ENCODE assay signal across 22 cellular contexts in genomic region chr7:105156731-105157130, GRCh38.
DNase-seq lines count a peak whose midpoint lies in the region; ATAC-seq lines count a peak whose summit lies in the region.
"Had no signal": no experiment of that assay in that cellular context is flagged by ENCODE, and none has a peak within 500 bp of the region (broad histone marks: within the 10 kb centered on the region; RNA-seq: fewer than 3 reads in every experiment).

No MANE protein-coding gene starts in this region.

- H2AFZ ChIP-seq in Karpas-422 (ENCODE audit: low read length) = no peak overlapping the region

- H3K36me3 Mint-ChIP-seq in activated T-cell treated with anti-CD3 and anti-CD28 coated beads, Interleukin-2, amount 50 U/mL, for 72 hours (ENCODE audit: insufficient read depth in 2 of 2) = no peaks in the 10 kb centered on the region
- peaks cover 5% of the 10 kb centered on the region for H3K36me3 Mint-ChIP-seq in activated naive CD8-positive, alpha-beta T cell treated with anti-CD3 and anti-CD28 coated beads, Interleukin-2, amount 50 U/mL, for 24 hours (ENCODE audit: low read depth)

- H3K27me3 Mint-ChIP-seq in activated T-cell treated with anti-CD3 and anti-CD28 coated beads, Interleukin-2, amount 50 U/mL, for 72 hours (ENCODE audit: low read depth) = no peaks in the 10 kb centered on the region
- no peaks in the 10 kb centered on the region for H3K27me3 Mint-ChIP-seq in activated naive CD8-positive, alpha-beta T cell treated with anti-CD3 and anti-CD28 coated beads, Interleukin-2, amount 50 U/mL, for 24 hours
- H3K27me3 Mint-ChIP-seq in stimulated activated naive CD8-positive, alpha-beta T cell treated with anti-CD3 and anti-CD28 coated beads, Interleukin-15, amount 100 ng/mL, for 72 hours = no peaks in the 10 kb centered on the region
- H3K27me3 Mint-ChIP-seq: activated T-helper 17 cell treated with anti-CD3 and anti-CD28 coated beads, Interleukin-2, amount 50 U/mL, for 72 hours; IgD-negative memory B cell had no signal

- H3K9me3 ChIP-seq in right cardiac atrium (ENCODE audit: control insufficient read depth, low read length) (no peaks in the 10 kb centered on the region), Karpas-422 (ENCODE audit: low read length) (no peaks in the 10 kb centered on the region)
- H3K9me3 ChIP-seq: psoas muscle had no signal

- no peak overlapping the region for H3K9ac ChIP-seq in Karpas-422 (ENCODE audit: low read length)

- no peak overlapping the region for H3K4me2 ChIP-seq in Karpas-422 (ENCODE audit: low read depth, low read length, poor library complexity, severe bottlenecking)

- H3K4me3 ChIP-seq in right cardiac atrium (ENCODE audit: low read length) (no peak overlapping the region), Karpas-422 (ENCODE audit: low read length) (no peak overlapping the region)
- H3K4me3 ChIP-seq: psoas muscle, skin epidermis had no signal

- H3K27me3 ChIP-seq in right cardiac atrium (ENCODE audit: control insufficient read depth, insufficient read depth) (no peaks in the 10 kb centered on the region), Karpas-422 (ENCODE audit: low read length) (no peaks in the 10 kb centered on the region)
- H3K27me3 ChIP-seq: brain microvascular endothelial cell had no signal

- H3K4me1 ChIP-seq in right cardiac atrium (ENCODE audit: control insufficient read depth, insufficient read depth, low read length) (no peaks in the 10 kb centered on the region), Karpas-422 (ENCODE audit: low read length) (no peaks in the 10 kb centered on the region)

- H3K4me3 Mint-ChIP-seq in activated T-cell treated with anti-CD3 and anti-CD28 coated beads, Interleukin-2, amount 50 U/mL, for 72 hours = no peak overlapping the region
- no peak overlapping the region for H3K4me3 Mint-ChIP-seq in activated naive CD8-positive, alpha-beta T cell treated with anti-CD3 and anti-CD28 coated beads, Interleukin-2, amount 50 U/mL, for 24 hours
- no peak overlapping the region for H3K4me3 Mint-ChIP-seq in stimulated activated naive CD8-positive, alpha-beta T cell treated with anti-CD3 and anti-CD28 coated beads, Interleukin-15, amount 100 ng/mL, for 72 hours
- H3K4me3 Mint-ChIP-seq: activated T-helper 17 cell treated with anti-CD3 and anti-CD28 coated beads, Interleukin-2, amount 50 U/mL, for 72 hours; IgD-negative memory B cell had no signal

- 81% methylated on average over 2 of the region's 2 CpGs for WGBS in right cardiac atrium

- H3K27ac Mint-ChIP-seq in activated T-cell treated with anti-CD3 and anti-CD28 coated beads, Interleukin-2, amount 50 U/mL, for 72 hours = peak overlapping the region; percentile 0
- peak overlapping the region; percentile 8 for H3K27ac Mint-ChIP-seq in activated naive CD8-positive, alpha-beta T cell treated with anti-CD3 and anti-CD28 coated beads, Interleukin-2, amount 50 U/mL, for 24 hours
- H3K27ac Mint-ChIP-seq in stimulated activated naive CD8-positive, alpha-beta T cell treated with anti-CD3 and anti-CD28 coated beads, Interleukin-15, amount 100 ng/mL, for 72 hours = peak overlapping the region; percentile 0

- H3K9me3 Mint-ChIP-seq in activated T-cell treated with anti-CD3 and anti-CD28 coated beads, Interleukin-2, amount 50 U/mL, for 72 hours = no peaks in the 10 kb centered on the region
- H3K9me3 Mint-ChIP-seq in activated naive CD8-positive, alpha-beta T cell treated with anti-CD3 and anti-CD28 coated beads, Interleukin-2, amount 50 U/mL, for 24 hours = no peaks in the 10 kb centered on the region
- H3K9me3 Mint-ChIP-seq in stimulated activated naive CD8-positive, alpha-beta T cell treated with anti-CD3 and anti-CD28 coated beads, Interleukin-15, amount 100 ng/mL, for 72 hours = no peaks in the 10 kb centered on the region
- H3K9me3 Mint-ChIP-seq: activated T-helper 17 cell treated with anti-CD3 and anti-CD28 coated beads, Interleukin-2, amount 50 U/mL, for 72 hours; IgD-negative memory B cell had no signal

- no peaks in the 10 kb centered on the region for H3K36me3 ChIP-seq in Karpas-422 (ENCODE audit: insufficient read depth, low read length)

- no peaks in the 10 kb centered on the region for H3K79me2 ChIP-seq in Karpas-422 (ENCODE audit: low read length)

- intact Hi-C loops in left ventricle myocardium superior (cut with micrococcal nuclease) (no loop called here), right cardiac atrium (cut with DNase I) (loop anchor here in 1 of 4 donors (10.0 kb wide), 1 partner anchor 178 kb away; no protein-coding TSS in a partner anchor)

- no peaks in the 10 kb centered on the region for H3K9me2 ChIP-seq in Karpas-422 (replicated peaks; ENCODE audit: insufficient read depth, low read length)

- 0 out of 2 replicates have a peak, but pooled peaks cover 4% of the 10 kb centered on the region for H4K20me1 ChIP-seq in Karpas-422 (ENCODE audit: insufficient read depth, low read depth, low read length)

- DNase-seq in activated T-cell treated with anti-CD3 and anti-CD28 coated beads, Interleukin-2, amount 50 U/mL, for 72 hours = no peak
- DNase-seq in activated T-cell treated with anti-CD3 and anti-CD28 coated beads for 4 hours = no peak
- DNase-seq in activated naive CD8-positive, alpha-beta T cell treated with anti-CD3 and anti-CD28 coated beads, Interleukin-2, amount 50 U/mL, for 24 hours = no peak
- peak; percentile 71 for DNase-seq in fibroblast of peridontal ligament (ENCODE audit: extremely low read depth)
- no peak for DNase-seq in stimulated activated naive CD8-positive, alpha-beta T cell treated with anti-CD3 and anti-CD28 coated beads, Interleukin-15, amount 100 ng/mL, for 72 hours
- DNase-seq in left ventricle myocardium superior = no peak
- DNase-seq in right cardiac atrium = no peak
- no peak for DNase-seq in Karpas-422
- DNase-seq: activated CD4-positive, CD25-positive, alpha-beta regulatory T cell treated with anti-CD3 and anti-CD28 coated beads, Interleukin-2, amount 50 U/mL, for 72 hours; brain microvascular endothelial cell; C1 segment of cervical spinal cord; DND-41; kidney glomerular epithelial cell; NCI-H1436; NCI-H510A treated with DMSO at 0.1 percent for 48 hours; PC-3; psoas muscle; SHP77 treated with DMSO at 0.1 percent for 48 hours; SW 1271 had no signal

- H3K27ac ChIP-seq in right cardiac atrium (ENCODE audit: low read length) = no peak overlapping the region
- no peak overlapping the region for H3K27ac ChIP-seq in Karpas-422 (ENCODE audit: low read length)
- H3K27ac ChIP-seq: brain microvascular endothelial cell, psoas muscle, skin epidermis had no signal

- peaks cover 22% of the 10 kb centered on the region for H3K4me1 Mint-ChIP-seq in activated T-cell treated with anti-CD3 and anti-CD28 coated beads, Interleukin-2, amount 50 U/mL, for 72 hours (ENCODE audit: low read depth)
- peaks cover 25% of the 10 kb centered on the region for H3K4me1 Mint-ChIP-seq in activated naive CD8-positive, alpha-beta T cell treated with anti-CD3 and anti-CD28 coated beads, Interleukin-2, amount 50 U/mL, for 24 hours
- H3K4me1 Mint-ChIP-seq in stimulated activated naive CD8-positive, alpha-beta T cell treated with anti-CD3 and anti-CD28 coated beads, Interleukin-15, amount 100 ng/mL, for 72 hours = peaks cover 31% of the 10 kb centered on the region
- H3K4me1 Mint-ChIP-seq: activated T-helper 17 cell treated with anti-CD3 and anti-CD28 coated beads, Interleukin-2, amount 50 U/mL, for 72 hours had no signal

- ATAC-seq in activated T-cell treated with anti-CD3 and anti-CD28 coated beads, Interleukin-2, amount 50 U/mL, for 72 hours (replicated peaks in 1 of 2) = no peak
- ATAC-seq in activated naive CD8-positive, alpha-beta T cell treated with anti-CD3 and anti-CD28 coated beads, Interleukin-2, amount 50 U/mL, for 24 hours = no peak
- ATAC-seq in stimulated activated naive CD8-positive, alpha-beta T cell treated with anti-CD3 and anti-CD28 coated beads, Interleukin-15, amount 100 ng/mL, for 72 hours = no peak
- ATAC-seq in left ventricle myocardium superior (no peak), right cardiac atrium (no peak)
- ATAC-seq: activated T-helper 17 cell treated with anti-CD3 and anti-CD28 coated beads, Interleukin-2, amount 50 U/mL, for 72 hours; PC-3; psoas muscle had no signal
